ENCODE assay signal across 11 cellular contexts in the genomic region with DNA sequence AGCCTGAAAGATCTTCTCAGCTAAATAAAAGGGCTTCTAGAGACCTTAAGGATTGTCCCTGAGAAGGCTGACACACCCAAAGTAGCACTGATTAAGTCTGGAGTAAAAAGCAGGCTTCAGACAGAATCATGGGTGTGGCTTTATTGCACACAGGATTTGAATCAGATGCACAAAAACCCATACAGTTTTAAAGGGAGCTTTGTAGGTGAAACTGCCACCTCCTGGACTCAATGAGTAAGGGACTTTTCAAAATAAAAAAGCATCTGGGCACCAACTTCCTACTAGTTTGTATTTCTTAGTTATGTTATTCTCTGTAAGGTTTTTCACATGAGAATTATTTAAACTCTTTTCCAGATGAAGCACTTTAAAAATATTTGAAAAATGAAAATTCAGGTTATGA.
DNase-seq lines count a peak whose midpoint lies in the region; TF ChIP-seq lines count a peak whose summit lies in the region.
"Had no signal": no experiment of that assay in that cellular context is flagged by ENCODE, and none has a peak within 500 bp of the region (broad histone marks: within the 10 kb centered on the region; RNA-seq: fewer than 3 reads in every experiment).

No MANE protein-coding gene starts in this region.

- TF ChIP-seq POLR2A in esophagus squamous epithelium (IDR thresholded peaks at IDR 0.05): no peak

- H3K9me3 ChIP-seq in esophagus squamous epithelium: no peaks in the 10 kb centered on the region
- H3K9me3 ChIP-seq: BLaER1 had no signal

- no peak overlapping the region for H3K4me3 Mint-ChIP-seq in brain
- H3K4me3 Mint-ChIP-seq: WTC11 had no signal

- no peaks in the 10 kb centered on the region for H3K9me3 Mint-ChIP-seq in brain
- H3K9me3 Mint-ChIP-seq: WTC11 had no signal

- H3K36me3 ChIP-seq in esophagus squamous epithelium: no peaks in the 10 kb centered on the region
- H3K36me3 ChIP-seq: BLaER1 had no signal

- H3K4me3 ChIP-seq in skeletal muscle cell (ENCODE audit: low read depth, low read length): no peak overlapping the region
- no peak overlapping the region for H3K4me3 ChIP-seq in esophagus squamous epithelium
- H3K4me3 ChIP-seq: BLaER1 had no signal

- no peak overlapping the region for H3K27ac Mint-ChIP-seq in brain

- DNase-seq in DMS153 treated with DMSO at 0.1 percent for 48 hours (lab: John Stamatoyannopoulos, UW; ENCODE audit: unreplicated experiment) (peak; percentile 0), DMS153 (lab: John Stamatoyannopoulos, UW) (no peak), LHCN-M2 (ENCODE audit: low read depth) (peak; percentile 59), skeletal muscle cell (ENCODE audit: low read depth) (peak; percentile 3), esophagus squamous epithelium (lab: John Stamatoyannopoulos, UW) (no peak), hypothalamus (lab: John Stamatoyannopoulos, UW) (no peak)
- DNase-seq in stimulated activated CD4-positive, alpha-beta T cell treated with anti-CD3 and anti-CD28 coated beads, Interleukin-2, amount 100 ng/mL, for 24 hours: no peak
- DNase-seq: stimulated activated CD4-positive, alpha-beta T cell treated with anti-CD3 and anti-CD28 coated beads, Interleukin-15, amount 100 ng/mL, for 24 hours had no signal

- H3K27me3 Mint-ChIP-seq in brain: no peaks in the 10 kb centered on the region

- H3K27ac ChIP-seq in esophagus squamous epithelium: no peak overlapping the region
- H3K27ac ChIP-seq: BLaER1 had no signal

- intact Hi-C loops in esophagus squamous epithelium (cut with DNase I): no loop called here

- TF ChIP-seq CTCF in brain (conservative IDR thresholded peaks at IDR 0.05) (peak; percentile 33 to 36), esophagus squamous epithelium (IDR thresholded peaks at IDR 0.05) (peak in 3 of 6 experiments; percentile 9 to 40 (median 11))

- no peaks in the 10 kb centered on the region for H3K27me3 ChIP-seq in esophagus squamous epithelium
- H3K27me3 ChIP-seq: BLaER1 had no signal

- peaks cover 4% of the 10 kb centered on the region for H3K4me1 Mint-ChIP-seq in brain

- H3K36me3 Mint-ChIP-seq in brain: no peaks in the 10 kb centered on the region
- H3K36me3 Mint-ChIP-seq: WTC11 had no signal

- H3K4me1 ChIP-seq in esophagus squamous epithelium: no peaks in the 10 kb centered on the region
- H3K4me1 ChIP-seq: BLaER1 had no signal

Comparison
In these comparisons a context has a peak if more than half of its experiments do, and no peak if none do; other contexts are left out.
1. DNase-seq: peak in DMS153 treated with DMSO at 0.1 percent for 48 hours (single experiment), LHCN-M2 (single experiment) and skeletal muscle cell (single experiment); none in DMS153 (single experiment), esophagus squamous epithelium (single experiment), hypothalamus (0 of 51) and stimulated activated CD4-positive, alpha-beta T cell treated with anti-CD3 and anti-CD28 coated beads, Interleukin-2, amount 100 ng/mL, for 24 hours (0 of 2).